Comparison of ENCODE assay signal across 24 cellular contexts in the genomic region with DNA sequence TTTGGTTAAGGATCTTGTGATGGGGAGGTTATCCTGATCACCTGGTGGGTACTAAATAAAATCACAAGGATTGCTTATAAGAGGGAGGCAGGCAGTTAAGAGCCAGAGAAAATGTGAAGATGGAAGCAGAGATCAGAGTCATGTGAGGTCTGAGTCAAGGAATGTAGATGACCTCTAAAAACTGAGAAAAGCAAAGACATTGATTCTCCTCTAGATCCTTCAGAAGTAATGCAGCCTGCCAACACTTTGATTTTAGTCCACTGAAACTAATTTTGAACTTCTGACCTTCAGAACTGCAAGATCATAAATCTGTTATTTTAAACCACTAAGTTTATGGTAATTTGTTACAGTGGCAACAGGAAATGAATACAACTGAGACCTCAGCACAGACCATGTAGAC.
"Had no signal": no experiment of that assay in that cellular context is flagged by ENCODE, and none has a peak within 500 bp of the region (broad histone marks: within the 10 kb centered on the region; RNA-seq: fewer than 3 reads in every experiment).

No MANE protein-coding gene starts in this region.

- H3K4me1 ChIP-seq: colonic mucosa, prostate gland had no signal

- H3K4me3 ChIP-seq: colonic mucosa, esophagus muscularis mucosa, left lung, prostate gland, sigmoid colon, skin epidermis, spleen, stomach, thyroid gland, vagina had no signal

- H3K36me3 ChIP-seq: colonic mucosa, esophagus muscularis mucosa, left lung, prostate gland, sigmoid colon, spleen, stomach, thyroid gland, vagina had no signal

- H3K9me3 ChIP-seq: colonic mucosa, esophagus muscularis mucosa, left lung, prostate gland, sigmoid colon, thyroid gland, vagina had no signal

- DNase-seq: colonic mucosa; dermis blood vessel endothelial cell; effector memory CD4-positive, alpha-beta T cell; kidney; left lung; mesendoderm; midbrain; naive thymus-derived CD8-positive, alpha-beta T cell; nephron progenitor cell; nucleus accumbens; right cardiac atrium; sigmoid colon; spleen; stimulated activated CD8-positive, alpha-beta memory T cell treated with anti-CD3 and anti-CD28 coated beads, Interleukin-4, amount 100 ng/mL, for 48 hours; stimulated activated naive CD4-positive, alpha-beta T cell; stomach; thyroid gland; trophoblast cell had no signal

- H3K27me3 ChIP-seq: colonic mucosa, esophagus muscularis mucosa, left lung, sigmoid colon, spleen, stomach, thyroid gland, vagina had no signal

- H3K27ac ChIP-seq: colonic mucosa, esophagus muscularis mucosa, left lung, prostate gland, sigmoid colon, skin epidermis, spleen, stomach, thyroid gland, vagina had no signal

- FAIRE-seq: endothelial cell of umbilical vein, frontal cortex, kidney had no signal
